In the genomic region with DNA sequence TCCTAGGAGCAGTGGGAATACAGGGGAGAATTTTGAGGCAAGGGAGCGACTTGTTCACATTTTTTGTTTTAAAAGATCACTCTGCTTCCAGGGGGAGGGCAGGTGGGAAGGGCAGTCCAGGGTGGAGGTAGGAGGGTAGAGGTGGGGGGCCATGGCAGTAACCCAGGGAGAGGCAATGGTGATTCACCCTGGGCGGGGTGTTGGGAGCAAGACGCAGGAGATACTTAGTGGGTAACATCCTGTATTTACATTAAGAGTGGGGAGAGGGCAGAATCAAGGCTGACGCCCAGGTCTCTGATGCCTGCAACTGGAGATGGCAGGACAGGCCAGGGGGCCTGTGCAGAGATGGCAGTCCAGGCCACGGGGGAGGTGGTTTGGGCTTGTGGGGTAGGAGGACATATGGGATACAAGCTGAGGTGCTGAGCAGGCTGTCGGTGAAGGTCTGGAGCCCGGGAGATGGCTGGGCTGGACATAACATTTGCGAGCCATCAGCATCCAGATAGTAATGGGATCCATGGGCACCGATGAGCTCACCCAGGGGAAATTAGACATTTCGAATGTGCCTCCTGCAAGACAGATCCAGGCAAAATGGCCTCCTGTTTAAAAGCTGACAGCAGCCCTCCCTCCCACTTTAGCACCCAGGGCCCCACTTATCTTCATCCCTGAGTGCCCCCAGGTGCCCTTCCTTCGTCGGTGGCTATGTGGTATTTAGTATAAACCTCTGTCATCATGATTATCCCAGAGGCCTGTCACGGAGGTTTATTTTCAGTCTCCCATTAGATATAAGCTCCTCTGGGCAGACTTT, we compare ENCODE assay signal across 1 cellular context.
TF ChIP-seq lines count a peak whose summit lies in the region.

No MANE protein-coding gene starts in this region.

TF ChIP-seq in HEK293, 187 proteins besides CTCF, POLR2A, EP300 and RAD21 (continued from another document):
- TF ChIP-seq ZNF398 (tag by site-specific recombination; IDR thresholded peaks at IDR 0.05) (peak; percentile 78), ZEB2 (tag by site-specific recombination; IDR thresholded peaks at IDR 0.05) (no peak), ZBTB20 (tag by site-specific recombination; IDR thresholded peaks at IDR 0.05) (peak; percentile 17; the same call in 1 of the 2 replicates), ZNF610 (tag by site-specific recombination; IDR thresholded peaks at IDR 0.05; ENCODE audit: borderline replicate concordance) (no peak), ZNF146 (tag by site-specific recombination; IDR thresholded peaks at IDR 0.05) (no peak), ZNF560 (tag by site-specific recombination; IDR thresholded peaks at IDR 0.05; ENCODE audit: borderline replicate concordance) (no peak), ZNF501 (tag by site-specific recombination; IDR thresholded peaks at IDR 0.05) (no peak), ZNF747 (tag by site-specific recombination; IDR thresholded peaks at IDR 0.05) (no peak), ZBTB8A (tag by site-specific recombination; IDR thresholded peaks at IDR 0.05) (0 out of 2 replicates have a peak, but pooled peaks have one; percentile 19), ZSCAN18 (tag by site-specific recombination; IDR thresholded peaks at IDR 0.05) (no peak), EGR2 (tag by site-specific recombination; IDR thresholded peaks at IDR 0.05; ENCODE audit: low read depth) (0 out of 2 replicates have a peak, but pooled peaks have one; percentile 64), ZNF791 (tag by site-specific recombination; IDR thresholded peaks at IDR 0.05) (no peak), ZNF280D (tag by site-specific recombination; IDR thresholded peaks at IDR 0.05) (no peak), HOXC10 (CRISPR knock-in tag; IDR thresholded peaks at IDR 0.05) (no peak)
